In genomic region chr18:158128-159036, GRCh38 we compare ENCODE assay signal across 8 cellular contexts. TPM values are rescaled to one million over a fixed set of nuclear protein-coding genes. Genes with fewer than 3 reads are reported as not detected.
DNase-seq lines count a peak whose midpoint lies in the region; ATAC-seq and TF ChIP-seq lines count a peak whose summit lies in the region.

Gene USP14, plus strand, starts transcription at chr18:158557. Its CDS starts 142 bp downstream, at chr18:158699.

- TF ChIP-seq CTCF in HFF-Myc (IDR thresholded peaks at IDR 0.05; ENCODE audit: low read depth, low read length, missing control alignments) (no peak), foreskin keratinocyte (conservative IDR thresholded peaks at IDR 0.05) (peak; percentile 29), neural progenitor cell (IDR thresholded peaks at IDR 0.05) (peak; percentile 22)

- H3K4me3 ChIP-seq in HFF-Myc (replicated peaks; ENCODE audit: low read depth, low read length), result peak within 1 kb of the TSS; percentile 97
- H3K4me3 ChIP-seq in SJSA1, result peak within 1 kb of the TSS; percentile 98
- H3K4me3 ChIP-seq in neural progenitor cell, result peak within 1 kb of the TSS; percentile 94
- H3K4me3 ChIP-seq in stomach smooth muscle (ENCODE audit: low read length in 2 of 2), result peak within 1 kb of the TSS; percentile 65 to 89

- no peaks in the 10 kb centered on the region for H3K9me3 Mint-ChIP-seq in neural progenitor cell

- H3K9ac ChIP-seq in neural progenitor cell (peak within 1 kb of the TSS; percentile 92), stomach smooth muscle (ENCODE audit: low read length in 2 of 2) (peak within 1 kb of the TSS; percentile 54 to 84)

- peak within 1 kb of the TSS; percentile 80 for H3K27ac Mint-ChIP-seq in neural progenitor cell

- H3K27me3 Mint-ChIP-seq in neural progenitor cell (ENCODE audit: insufficient read depth, low read depth), result peaks cover 6% of the 10 kb centered on the region

- H3K4me1 ChIP-seq in SJSA1 (replicated peaks) (peaks cover 10% of the 10 kb centered on the region), foreskin keratinocyte (peaks cover 20% of the 10 kb centered on the region), neural progenitor cell (peaks cover 9% of the 10 kb centered on the region), stomach smooth muscle (ENCODE audit: control insufficient read depth, insufficient read depth, low read length) (peaks cover 5% of the 10 kb centered on the region)

- H3K4me2 ChIP-seq in neural progenitor cell, result peak within 1 kb of the TSS; percentile 85

- H2AFZ ChIP-seq in neural progenitor cell (replicated peaks), result peak within 1 kb of the TSS; percentile 81

- peak; percentile 67 for DNase-seq in GM04503 (ENCODE audit: low read depth)
- DNase-seq in HFF-Myc (ENCODE audit: extremely low read depth, low read depth), result peak; percentile 87
- peak; percentile 92 for DNase-seq in MV-4-11 (lab: John Stamatoyannopoulos, UW)
- peak; percentile 84 to 99 for DNase-seq in SJSA1 (ENCODE audit: low read depth in 1 of 2, low spot score in 2 of 2)
- peak; percentile 88 to 93 (median 90) for DNase-seq in activated naive CD4-positive, alpha-beta T cell (lab: John Stamatoyannopoulos, UW)
- peak; percentile 85 to 91 for DNase-seq in foreskin keratinocyte
- DNase-seq in neural progenitor cell (ENCODE audit: low spot score), result peak; percentile 98

- peak; percentile 94 for ATAC-seq in foreskin keratinocyte

- peaks cover 16% of the 10 kb centered on the region for H3K4me1 Mint-ChIP-seq in neural progenitor cell

- H3K9me3 ChIP-seq in SJSA1 (replicated peaks) (no peaks in the 10 kb centered on the region), neural progenitor cell (ENCODE audit: low read depth) (no peaks in the 10 kb centered on the region), stomach smooth muscle (ENCODE audit: control insufficient read depth in 2 of 2, low read length in 2 of 2) (no peaks in the 10 kb centered on the region)

- peaks cover 35% of the 10 kb centered on the region for H4K20me1 ChIP-seq in neural progenitor cell (ENCODE audit: low read depth)

- H3K27ac ChIP-seq in SJSA1 (peak within 1 kb of the TSS; percentile 88), foreskin keratinocyte (peak within 1 kb of the TSS; percentile 90), neural progenitor cell (peak within 1 kb of the TSS; percentile 90), stomach smooth muscle (ENCODE audit: low read length) (peak within 1 kb of the TSS; percentile 72)

- no peaks in the 10 kb centered on the region for H3K27me3 ChIP-seq in SJSA1 (replicated peaks)
- H3K27me3 ChIP-seq in foreskin keratinocyte, result no peaks in the 10 kb centered on the region
- peaks cover 10% of the 10 kb centered on the region for H3K27me3 ChIP-seq in neural progenitor cell
- no peaks in the 10 kb centered on the region for H3K27me3 ChIP-seq in stomach smooth muscle (ENCODE audit: control insufficient read depth in 1 of 2, insufficient read depth in 2 of 2, low read length in 2 of 2)

- H3K36me3 Mint-ChIP-seq in neural progenitor cell, result peaks cover 12% of the 10 kb centered on the region

- peaks cover 20% of the 10 kb centered on the region for H3K36me3 ChIP-seq in SJSA1
- H3K36me3 ChIP-seq in neural progenitor cell, result no peaks in the 10 kb centered on the region
- H3K36me3 ChIP-seq in stomach smooth muscle (ENCODE audit: control insufficient read depth in 2 of 2, insufficient read depth in 2 of 2, low read length in 2 of 2), result no peaks in the 10 kb centered on the region

- no peaks in the 10 kb centered on the region for H3F3A ChIP-seq in neural progenitor cell (ENCODE audit: low read depth)

- H3K4me3 Mint-ChIP-seq in neural progenitor cell, result peak within 1 kb of the TSS; percentile 96

- peaks cover 50% of the 10 kb centered on the region for H3K79me2 ChIP-seq in neural progenitor cell (ENCODE audit: low read depth)

RNA-seq across cellular contexts. Expression of gene USP14, which starts in this region (rescaled TPM):
- 27.3 and 38.9 TPM in 2 replicates for total RNA-seq in SJSA1 (2014; rRNA removed; shearing (Covaris generic))
- total RNA-seq in foreskin keratinocyte (67.1 and 70.1 TPM in 2 replicates), neural progenitor cell (ENCODE audit: low replicate concordance) (22.1 and 38.9 TPM in 2 replicates)
- polyA plus RNA-seq in foreskin keratinocyte, result 46.1 and 53.9 TPM in 2 replicates

Comparison
In these comparisons a context has a peak if more than half of its experiments do, and no peak if none do; other contexts are left out.
1. Peak in every context shown above with its lines: DNase-seq, ATAC-seq, H3K4me3 ChIP-seq and H3K27ac ChIP-seq.